ENCODE assay signal across 11 cellular contexts in the genomic region with DNA sequence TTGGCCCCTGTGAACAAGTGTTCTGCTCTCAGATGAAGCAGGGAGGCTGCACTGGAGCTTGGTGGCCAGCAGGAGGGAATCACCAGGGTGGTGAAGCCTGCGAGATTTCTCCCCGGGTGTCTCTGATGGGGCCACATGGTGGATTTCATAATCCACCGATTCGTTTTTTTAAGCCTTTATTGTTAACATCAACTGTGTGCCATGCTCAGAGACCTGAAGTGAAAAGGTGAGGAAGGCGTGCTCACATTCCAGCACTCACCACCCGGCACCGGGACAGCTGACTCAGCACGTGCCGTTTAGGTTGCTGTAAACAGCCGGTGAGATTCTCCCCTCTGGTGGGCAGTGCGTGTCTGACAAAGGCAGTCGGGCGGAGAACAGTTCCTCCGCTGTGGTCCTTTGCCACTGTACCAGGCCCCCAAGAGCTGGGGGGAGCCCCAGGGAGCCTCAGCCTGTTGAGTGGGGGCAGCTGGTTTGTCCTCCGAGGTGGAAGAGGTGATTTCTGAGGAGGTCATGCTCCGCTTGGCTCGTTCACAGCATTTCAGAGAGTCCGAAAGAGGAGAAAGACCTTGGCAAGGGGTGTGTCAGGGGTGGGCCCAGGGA. TPM values are rescaled to one million over a fixed set of nuclear protein-coding genes. Genes with fewer than 3 reads are reported as not detected.
A peak's percentile ranks its signal among the peaks of the same experiment; 100 is the strongest.
DNase-seq lines count a peak whose midpoint lies in the region; ATAC-seq, FAIRE-seq and TF ChIP-seq lines count a peak whose summit lies in the region.
"Had no signal": no experiment of that assay in that cellular context is flagged by ENCODE, and none has a peak within 500 bp of the region (broad histone marks: within the 10 kb centered on the region; RNA-seq: fewer than 3 reads in every experiment).

No MANE protein-coding gene starts in this region.

- no peak overlapping the region for H3K4me2 ChIP-seq in A549

- TF ChIP-seq EP300 in A549 (IDR thresholded peaks at IDR 0.05) (no peak), esophagus muscularis mucosa (IDR thresholded peaks at IDR 0.05) (no peak)

- intact Hi-C loops in esophagus muscularis mucosa (cut with DNase I), result no loop called here

- DNase-seq in A549 (ENCODE audit: low read depth in 1 of 2, low spot score in 1 of 2), result peak in 1 of 2 experiments; percentile 29
- DNase-seq in SW480 (ENCODE audit: low spot score), result peak; percentile 43
- peak; percentile 55 for DNase-seq in iris pigment epithelial cell (ENCODE audit: low read depth)
- DNase-seq in iPS-NIHi7 (ENCODE audit: extremely low spot score), result no peak
- DNase-seq in activated CD4-positive, CD25-positive, alpha-beta regulatory T cell (lab: John Stamatoyannopoulos, UW), result no peak
- DNase-seq in esophagus muscularis mucosa (ENCODE audit: extremely low spot score), result no peak
- DNase-seq: activated CD4-positive, alpha-beta T cell treated with anti-CD3 and anti-CD28 coated beads for 1 hour; Karpas-422 had no signal

- WGBS in A549 (ENCODE audit: missing lambda C conversion rate), result 72% methylated on average over 18 of the region's 18 CpGs
- WGBS in esophagus muscularis mucosa, result 57% methylated on average over 18 of the region's 18 CpGs

- no peak overlapping the region for H3K4me3 ChIP-seq in A549
- no peak overlapping the region for H3K4me3 ChIP-seq in esophagus muscularis mucosa

- POLR2A ChIA-PET in A549 (lab: Yijun Ruan, JAX), result no interaction called here

- TF ChIP-seq RAD21 in A549 (conservative IDR thresholded peaks at IDR 0.05 in 1 of 2, IDR thresholded peaks at IDR 0.05 in 1 of 2), result no peak

- FAIRE-seq in A549 (lab: Jason Lieb, UNC), result no peak

- ATAC-seq in A549 (peak; percentile 67 to 83; a peak in 4 of 6 replicates), GM18520 (IDR thresholded peaks at IDR 0.05; ENCODE audit: unreplicated experiment) (no peak)

- no peaks in the 10 kb centered on the region for H3K9me3 ChIP-seq in A549
- no peaks in the 10 kb centered on the region for H3K9me3 ChIP-seq in esophagus muscularis mucosa

- no peaks in the 10 kb centered on the region for H3K27me3 ChIP-seq in esophagus muscularis mucosa

- TF ChIP-seq POLR2A in A549 (IDR thresholded peaks at IDR 0.05; ENCODE audit: low read length) (no peak), esophagus muscularis mucosa (IDR thresholded peaks at IDR 0.05; ENCODE audit: low read depth) (no peak)

- CTCF ChIA-PET in A549 (lab: Yijun Ruan, JAX), result interaction anchor here (1.1 to 4.2 kb wide), 4 partner anchors 8 to 120 kb away, joined by 3 to 21 read pairs (median 4); no protein-coding TSS in a partner anchor

- H3K4me1 ChIP-seq in A549 (no peaks in the 10 kb centered on the region), esophagus muscularis mucosa (peaks cover 5 to 20% (median 10%) of the 10 kb centered on the region in 4 donors)

- H3K27ac ChIP-seq in A549 (no peak overlapping the region), esophagus muscularis mucosa (replicated peaks in 1 of 4) (no peak overlapping the region)

- TF ChIP-seq CTCF in A549 (IDR thresholded peaks at IDR 0.05) (no peak), GM12873 (IDR thresholded peaks at IDR 0.05; ENCODE audit: insufficient read depth, low read depth, low read length, missing control alignments) (peak; percentile 6), esophagus muscularis mucosa (IDR thresholded peaks at IDR 0.05) (peak in 1 of 3 experiments; percentile 38)

- H3K36me3 ChIP-seq in esophagus muscularis mucosa, result peaks cover 26 to 86% (median 64%) of the 10 kb centered on the region in 4 donors

TF ChIP-seq in A549, 52 proteins besides CTCF, POLR2A, EP300 and RAD21:
- TF ChIP-seq RCOR1 (IDR thresholded peaks at IDR 0.05; ENCODE audit: low read depth, low read length) (no peak), MAFK (IDR thresholded peaks at IDR 0.05; ENCODE audit: partially characterized antibody) (peak; percentile 84)

RNA-seq across cellular contexts. Expression of gene AHRR, which starts 12.7 kb away (rescaled TPM):
- polyA plus RNA-seq in A549 (2011; rRNA removed), result 1.2 and 1.4 TPM in 2 replicates
- polyA plus RNA-seq in A549 (2012; cell fraction: cytosol; rRNA removed), result 2.2 and 3.8 TPM in 2 replicates
- 7.3 and 7.8 TPM in 2 replicates for polyA plus RNA-seq in A549 (2012; cell fraction: nucleus; rRNA removed)
- 1.7 to 2.3 TPM (median 1.8 TPM) in 3 replicates for polyA plus RNA-seq in A549 (2017; fragmentation: RNase III; extraction: RNeasy Plus Mini Kit Qiagen cat#74134 plus additional on column Dnase treatment)
- polyA minus RNA-seq in A549 (2011; rRNA and poly(A)+ RNA removed), result 0.70 and 1.5 TPM in 2 replicates
- total RNA-seq in esophagus muscularis mucosa, result 1 to 10 TPM in 2 of 4 donors, under 1 TPM in 2; 0.33 to 5.5 (median 0.86) TPM
- polyA plus RNA-seq: CD8-positive, alpha-beta memory T cell had no signal

RNA-seq across cellular contexts. Expression of gene PDCD6, which starts 37.3 kb away (rescaled TPM):
- polyA plus RNA-seq in A549 (2011; rRNA removed) (234 and 273 TPM in 2 replicates), A549 (2017; fragmentation: RNase III; extraction: RNeasy Plus Mini Kit Qiagen cat#74134 plus additional on column Dnase treatment) (174 to 184 TPM (median 174 TPM) in 3 replicates)
- polyA plus RNA-seq in A549 (2012; cell fraction: cytosol; rRNA removed), result 336 and 362 TPM in 2 replicates
- polyA plus RNA-seq in A549 (2012; cell fraction: nucleus; rRNA removed), result 211 and 239 TPM in 2 replicates
- 106 and 151 TPM in 2 replicates for polyA minus RNA-seq in A549 (2011; rRNA and poly(A)+ RNA removed)
- total RNA-seq in esophagus muscularis mucosa, result 10 to 100 TPM; 38.6 to 66.1 (median 56.9) TPM

Comparison
In these comparisons a context has a peak if more than half of its experiments do, and no peak if none do; other contexts are left out.
1. DNase-seq: peak in SW480 (single experiment) and iris pigment epithelial cell (single experiment); none in iPS-NIHi7 (single experiment), activated CD4-positive, CD25-positive, alpha-beta regulatory T cell (0 of 4) and esophagus muscularis mucosa (single experiment).